In the genomic region with DNA sequence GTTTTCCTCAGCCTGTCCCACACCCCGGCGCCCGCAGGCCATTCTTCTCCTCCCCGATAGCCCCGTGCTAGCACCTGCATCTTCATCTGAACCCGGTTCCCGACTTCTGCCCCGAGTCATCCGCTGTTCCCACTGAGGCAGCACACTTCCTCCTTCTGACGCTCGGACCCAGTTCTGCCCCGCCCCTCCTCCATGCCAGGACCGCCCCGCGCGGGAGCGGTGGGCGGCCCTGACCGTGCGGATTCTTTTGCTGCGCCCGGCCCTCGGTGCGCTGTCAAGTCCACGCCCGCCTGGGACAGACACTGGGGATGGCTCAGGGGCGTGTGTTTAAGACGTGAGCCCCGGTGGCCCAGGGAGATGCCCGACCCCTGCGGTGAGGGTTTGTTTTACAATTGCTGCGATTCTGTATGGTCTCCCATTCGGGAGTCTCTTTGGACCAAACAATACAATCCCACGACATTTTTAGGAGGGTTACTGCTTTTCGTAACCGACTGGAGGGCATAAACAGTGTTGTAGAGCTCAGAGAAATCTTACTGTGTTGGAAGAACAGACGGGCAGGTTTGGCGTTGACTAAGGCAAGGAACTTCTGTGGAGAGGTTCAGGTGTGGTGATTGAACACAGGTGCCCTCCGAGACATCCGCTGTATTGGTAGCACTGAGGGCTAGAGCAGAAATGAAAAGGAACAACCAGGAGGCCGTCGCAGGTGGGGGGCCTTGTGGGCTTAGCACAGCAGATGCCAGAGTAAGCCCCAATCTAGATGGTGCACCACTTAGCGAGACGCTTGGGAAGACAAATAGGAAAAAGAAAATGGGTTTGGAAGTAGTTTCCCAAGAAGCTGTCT, we compare ENCODE assay signal across 8 cellular contexts. TPM values are rescaled to one million over a fixed set of nuclear protein-coding genes. Genes with fewer than 3 reads are reported as not detected.
DNase-seq lines count a peak whose midpoint lies in the region; ATAC-seq and TF ChIP-seq lines count a peak whose summit lies in the region.

No MANE protein-coding gene starts in this region.

- peak overlapping the region; percentile 96 for H3K18ac ChIP-seq in neuronal stem cell (ENCODE audit: low read length)

- no peak overlapping the region for H2BK5ac ChIP-seq in neuronal stem cell (ENCODE audit: low read length)

- H3K9ac ChIP-seq in DND-41 (ENCODE audit: low read depth, low read length) (peak overlapping the region; percentile 96), neuronal stem cell (ENCODE audit: low read depth, low read length, poor library complexity) (peak overlapping the region; percentile 93), subcutaneous abdominal adipose tissue (ENCODE audit: low read length in 5 of 5) (peak overlapping the region in 4 of 5 donors; percentile 92 to 99 (median 94))

- H3K4ac ChIP-seq in neuronal stem cell (ENCODE audit: low read length): no peak overlapping the region

- peaks cover 68% of the 10 kb centered on the region for H3K79me2 ChIP-seq in DND-41 (ENCODE audit: insufficient read depth, low read length)

- H3K9me3 ChIP-seq in DND-41 (ENCODE audit: insufficient read depth, low read length, severe bottlenecking) (no peaks in the 10 kb centered on the region), neuronal stem cell (replicated peaks in 1 of 2; ENCODE audit: control insufficient read depth in 2 of 2, insufficient read depth in 1 of 2, low read depth in 1 of 2, low read length in 2 of 2) (no peaks in the 10 kb centered on the region), subcutaneous abdominal adipose tissue (ENCODE audit: control insufficient read depth in 5 of 5, low read length in 5 of 5) (no peaks in the 10 kb centered on the region)

- whole genome bisulfite sequencing in neuronal stem cell (ENCODE audit: extremely low coverage in 2 of 2, insufficient read length in 2 of 2, insufficient replicate concordance in 1 of 2), 2 donors: no CpG with 5 or more reads among the region's 44 CpGs

- peak overlapping the region; percentile 28 for H3K14ac ChIP-seq in neuronal stem cell (ENCODE audit: low read length)

- H2BK15ac ChIP-seq in neuronal stem cell (ENCODE audit: low read length): no peak overlapping the region

- H2AFZ ChIP-seq in DND-41 (ENCODE audit: low read depth, low read length): peak overlapping the region; percentile 81
- H2AFZ ChIP-seq in neuronal stem cell (ENCODE audit: low read length): peak overlapping the region; percentile 89

- no peak overlapping the region for H2AK5ac ChIP-seq in neuronal stem cell (ENCODE audit: low read depth, low read length)

- H3K4me1 ChIP-seq in DND-41 (ENCODE audit: insufficient read depth, low read length) (peaks cover 37% of the 10 kb centered on the region), foreskin keratinocyte (no peaks in the 10 kb centered on the region), neuronal stem cell (ENCODE audit: control insufficient read depth in 2 of 2, insufficient read depth in 1 of 2, low read depth in 1 of 2, low read length in 2 of 2) (peaks cover 5 to 6% of the 10 kb centered on the region in 2 donors), subcutaneous abdominal adipose tissue (ENCODE audit: control insufficient read depth in 5 of 5, insufficient read depth in 5 of 5, low read length in 5 of 5) (peaks cover 10 to 43% (median 32%) of the 10 kb centered on the region in 5 donors)

- H3K4me2 ChIP-seq in DND-41 (ENCODE audit: insufficient read depth, low read length): peak overlapping the region; percentile 67
- peak overlapping the region; percentile 72 for H3K4me2 ChIP-seq in neuronal stem cell (ENCODE audit: insufficient read depth, low read length, poor library complexity, severe bottlenecking)

- no peaks in the 10 kb centered on the region for H3K27me3 ChIP-seq in DND-41 (ENCODE audit: insufficient read depth, low read length, poor library complexity)
- no peaks in the 10 kb centered on the region for H3K27me3 ChIP-seq in foreskin keratinocyte
- H3K27me3 ChIP-seq in neuronal stem cell (ENCODE audit: control insufficient read depth in 3 of 3, insufficient read depth in 3 of 3, low read depth in 1 of 3, low read length in 3 of 3): no peaks in the 10 kb centered on the region
- no peaks in the 10 kb centered on the region for H3K27me3 ChIP-seq in subcutaneous abdominal adipose tissue (ENCODE audit: control insufficient read depth in 5 of 5, insufficient read depth in 4 of 5, low read length in 5 of 5)

- H3K23ac ChIP-seq in neuronal stem cell (ENCODE audit: low read depth, low read length, poor library complexity): peak overlapping the region; percentile 97

- H4K20me1 ChIP-seq in DND-41 (ENCODE audit: insufficient read depth, low read length): peaks cover 31% of the 10 kb centered on the region

- ATAC-seq in DND-41 (ENCODE audit: insufficient read depth, low read depth): peak; percentile 69
- ATAC-seq in GM21529 (IDR thresholded peaks at IDR 0.05; ENCODE audit: unreplicated experiment): peak; percentile 63
- peak; percentile 72 for ATAC-seq in foreskin keratinocyte

- H2BK12ac ChIP-seq in neuronal stem cell (ENCODE audit: low read length): no peak overlapping the region

- H3K36me3 ChIP-seq in DND-41 (ENCODE audit: insufficient read depth, low read length) (peaks cover 19% of the 10 kb centered on the region), neuronal stem cell (replicated peaks in 1 of 2; ENCODE audit: control insufficient read depth in 2 of 2, insufficient read depth in 2 of 2, low read length in 2 of 2) (peaks cover 0 to 26% of the 10 kb centered on the region in 2 donors), subcutaneous abdominal adipose tissue (ENCODE audit: control insufficient read depth in 5 of 5, insufficient read depth in 5 of 5, low read length in 5 of 5) (peaks cover 0 to 7% (median 2%) of the 10 kb centered on the region in 5 donors)

- peak; percentile 86 for DNase-seq in DND-41
- peak; percentile 79 for DNase-seq in HuH-7.5 (ENCODE audit: low spot score)
- peak; percentile 70 for DNase-seq in SHP77 treated with DMSO at 0.1 percent for 48 hours (lab: John Stamatoyannopoulos, UW)
- DNase-seq in activated gamma-delta T cell treated with Interleukin-2 at 50 U/mL for 16 hours: peak; percentile 62
- DNase-seq in foreskin keratinocyte: peak; percentile 61 to 80
- DNase-seq in neuronal stem cell (ENCODE audit: low spot score): peak; percentile 77

- peak overlapping the region; percentile 45 for H4K8ac ChIP-seq in neuronal stem cell (ENCODE audit: low read depth, low read length)

- peaks cover 4% of the 10 kb centered on the region for H3K79me1 ChIP-seq in neuronal stem cell (ENCODE audit: low read depth, low read length)

- H3K4me3 ChIP-seq in DND-41 (ENCODE audit: low read depth in 1 of 2, low read length in 2 of 2): peak overlapping the region; percentile 95 to 97
- H3K4me3 ChIP-seq in neuronal stem cell (ENCODE audit: low read length in 2 of 2): peak overlapping the region; percentile 81 to 95
- H3K4me3 ChIP-seq in subcutaneous abdominal adipose tissue (ENCODE audit: low read depth in 1 of 5, low read length in 5 of 5): peak overlapping the region; percentile 75 to 100 (median 96)

- H3K27ac ChIP-seq in DND-41 (ENCODE audit: low read length) (peak overlapping the region; percentile 81), foreskin keratinocyte (peak overlapping the region; percentile 86), neuronal stem cell (replicated peaks; ENCODE audit: low read length) (peak overlapping the region; percentile 33), subcutaneous abdominal adipose tissue (ENCODE audit: low read depth, low read length) (peak overlapping the region; percentile 85)

- H4K91ac ChIP-seq in neuronal stem cell (ENCODE audit: low read depth, low read length, poor library complexity): peak overlapping the region; percentile 56

- no peak overlapping the region for H2BK120ac ChIP-seq in neuronal stem cell (ENCODE audit: low read depth, low read length)

- no peak for TF ChIP-seq CTCF in DND-41 (IDR thresholded peaks at IDR 0.05; ENCODE audit: borderline replicate concordance, extremely low read depth, low read length, poor library complexity, severe bottlenecking)
- no peak for TF ChIP-seq CTCF in foreskin keratinocyte (conservative IDR thresholded peaks at IDR 0.05)

RNA-seq across cellular contexts. Expression of a gene that starts 0.7 kb away (rescaled TPM):
- total RNA-seq in foreskin keratinocyte: 16.0 and 18.0 TPM in 2 replicates
- polyA plus RNA-seq in foreskin keratinocyte: 15.4 and 16.5 TPM in 2 replicates
- 16.8 TPM for polyA plus RNA-seq in neuronal stem cell (2013, experiment 1 of 2)
- polyA plus RNA-seq in neuronal stem cell (2013, experiment 2 of 2): 16.8 TPM

Comparison
In these comparisons a context has a peak if more than half of its experiments do, and no peak if none do; other contexts are left out.
1. Peak in every context shown above with its lines: DNase-seq, ATAC-seq, H3K4me3 ChIP-seq and H3K27ac ChIP-seq.
2. H3K27ac ChIP-seq: peak in every context shown above with its lines; median percentile 86 in foreskin keratinocyte; 85 in subcutaneous abdominal adipose tissue; 81 in DND-41; 33 in neuronal stem cell.